ENCODE assay signal across 15 cellular contexts in the genomic region with DNA sequence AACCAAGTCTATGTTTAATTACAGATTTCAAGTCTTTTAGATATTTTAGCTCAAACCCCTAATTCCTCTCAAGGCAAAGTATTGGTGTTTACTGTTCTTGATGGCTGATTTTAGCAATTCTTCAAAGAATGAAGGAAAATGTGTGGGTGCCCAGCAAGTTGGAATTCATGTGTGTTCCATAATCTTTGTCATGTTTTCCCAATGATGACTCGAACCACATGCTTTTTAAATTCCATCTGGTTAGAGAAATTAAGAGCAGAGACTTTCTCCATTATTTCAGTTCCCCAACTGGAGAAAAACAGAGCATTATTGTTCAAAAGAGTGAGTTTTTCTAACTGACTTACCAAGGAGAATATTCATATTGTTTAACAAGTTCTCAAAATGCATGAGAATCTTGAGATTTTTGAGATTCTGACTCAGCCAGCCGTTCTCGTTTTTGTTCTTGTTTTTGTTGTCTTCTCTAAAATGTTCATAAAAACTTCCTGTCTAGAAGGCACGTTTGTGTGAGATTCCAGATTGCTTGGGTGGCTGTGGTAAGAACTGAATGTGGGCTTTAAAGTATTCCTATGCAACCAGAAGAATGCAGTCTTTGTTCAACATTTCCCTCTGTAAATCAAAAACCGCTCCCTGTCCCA.
A peak's percentile ranks its signal among the peaks of the same experiment; 100 is the strongest.
DNase-seq lines count a peak whose midpoint lies in the region; ATAC-seq, FAIRE-seq and TF ChIP-seq lines count a peak whose summit lies in the region.
"Had no signal": no experiment of that assay in that cellular context is flagged by ENCODE, and none has a peak within 500 bp of the region (broad histone marks: within the 10 kb centered on the region; RNA-seq: fewer than 3 reads in every experiment).

No MANE protein-coding gene starts in this region.

- H3K4me3 ChIP-seq in fibroblast of mammary gland (ENCODE audit: control insufficient read depth, low read depth, low read length): no peak overlapping the region
- H3K4me3 ChIP-seq: esophagus squamous epithelium had no signal

- peak; percentile 91 for DNase-seq in EH (ENCODE audit: low read depth)
- peak; percentile 78 for DNase-seq in SK-MEL-5 (ENCODE audit: low read depth, low spot score)
- DNase-seq in fibroblast of mammary gland (ENCODE audit: low read depth): peak; percentile 74
- DNase-seq in renal cortical epithelial cell (ENCODE audit: low read depth): peak; percentile 72
- DNase-seq in NCI-H2227 treated with DMSO at 0.1 percent for 48 hours (lab: John Stamatoyannopoulos, UW): no peak
- DNase-seq in D721Med (ENCODE audit: insufficient read length, low spot score): no peak
- DNase-seq in SKM-1 treated with dmso at 0.1 percent for 144 hours (lab: John Stamatoyannopoulos, UW; ENCODE audit: unreplicated experiment): no peak
- DNase-seq: activated CD8-positive, alpha-beta T cell treated with anti-CD3 and anti-CD28 coated beads, Interleukin-2, amount 10 ng/mL, durations not matched to agents 7 days and 5 days; activated gamma-delta T cell; cerebellar nuclear complex; esophagus squamous epithelium; retina; stimulated activated naive CD4-positive, alpha-beta T cell treated with Interleukin-2 at 50 U/mL for 16 hours; T1000 had no signal

- in situ Hi-C loops in SK-MEL-5 (cut with HindIII; ENCODE audit: low pct_unique_long_range_greater_than_20kb, low sequenced_read_pairs): no loop called here

- ATAC-seq in HG03025 (IDR thresholded peaks at IDR 0.05; ENCODE audit: low FRiP score, unreplicated experiment): no peak
- ATAC-seq: activated CD8-positive, alpha-beta T cell treated with anti-CD3 and anti-CD28 coated beads, Interleukin-2, amount 10 ng/mL, durations not matched to agents 7 days and 5 days had no signal

- no peak for FAIRE-seq in D721Med (lab: Jason Lieb, UNC)

- TF ChIP-seq CTCF in fibroblast of mammary gland (conservative IDR thresholded peaks at IDR 0.05; ENCODE audit: control insufficient read depth, insufficient read depth, low read depth, low read length) (no peak), D721Med (IDR thresholded peaks at IDR 0.05; ENCODE audit: insufficient read depth, missing control alignments) (no peak)

Comparison
In these comparisons a context has a peak if more than half of its experiments do, and no peak if none do; other contexts are left out.
1. DNase-seq: peak in EH (single experiment), SK-MEL-5 (single experiment), fibroblast of mammary gland (single experiment) and renal cortical epithelial cell (single experiment); none in NCI-H2227 treated with DMSO at 0.1 percent for 48 hours (single experiment), D721Med (single experiment) and SKM-1 treated with dmso at 0.1 percent for 144 hours (single experiment).